Comparison of ENCODE assay signal across 1 cellular context in the genomic region with DNA sequence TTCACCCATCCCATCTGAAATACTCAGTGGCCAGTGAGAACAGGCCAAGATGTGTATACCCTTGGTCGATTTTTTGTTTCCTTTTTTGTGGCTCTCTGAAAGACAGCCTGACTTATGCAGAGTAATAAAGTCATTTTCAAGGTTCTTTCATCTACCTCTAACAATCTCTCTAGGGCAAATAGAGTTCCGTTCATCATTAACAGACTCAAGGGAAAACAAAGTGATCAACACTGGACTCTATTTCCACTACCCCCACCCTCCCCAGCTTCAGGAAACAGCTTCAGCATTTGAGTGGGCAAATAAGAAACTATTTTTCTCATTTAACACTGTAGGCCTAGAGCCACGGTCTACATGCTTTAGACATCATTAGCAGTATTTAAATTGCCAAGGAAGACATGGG.
TF ChIP-seq lines count a peak whose summit lies in the region.

No MANE protein-coding gene starts in this region.

TF ChIP-seq in SK-N-SH treated with all-trans-retinoic acid at 6 μM for 48 hours, 23 proteins besides CTCF, POLR2A, EP300 and RAD21 (continued from another document):
- TF ChIP-seq, protein P1, sequence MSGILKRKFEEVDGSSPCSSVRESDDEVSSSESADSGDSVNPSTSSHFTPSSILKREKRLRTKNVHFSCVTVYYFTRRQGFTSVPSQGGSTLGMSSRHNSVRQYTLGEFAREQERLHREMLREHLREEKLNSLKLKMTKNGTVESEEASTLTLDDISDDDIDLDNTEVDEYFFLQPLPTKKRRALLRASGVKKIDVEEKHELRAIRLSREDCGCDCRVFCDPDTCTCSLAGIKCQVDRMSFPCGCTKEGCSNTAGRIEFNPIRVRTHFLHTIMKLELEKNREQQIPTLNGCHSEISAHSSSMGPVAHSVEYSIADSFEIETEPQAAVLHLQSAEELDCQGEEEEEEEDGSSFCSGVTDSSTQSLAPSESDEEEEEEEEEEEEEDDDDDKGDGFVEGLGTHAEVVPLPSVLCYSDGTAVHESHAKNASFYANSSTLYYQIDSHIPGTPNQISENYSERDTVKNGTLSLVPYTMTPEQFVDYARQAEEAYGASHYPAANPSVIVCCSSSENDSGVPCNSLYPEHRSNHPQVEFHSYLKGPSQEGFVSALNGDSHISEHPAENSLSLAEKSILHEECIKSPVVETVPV (CRISPR knock-in tag; IDR thresholded peaks at IDR 0.05): no peak
- no peak for TF ChIP-seq RARB (CRISPR knock-in tag; IDR thresholded peaks at IDR 0.05)
- no peak for TF ChIP-seq ZNF70 (CRISPR knock-in tag; IDR thresholded peaks at IDR 0.05)
- no peak for TF ChIP-seq ZC3H10 (CRISPR knock-in tag; IDR thresholded peaks at IDR 0.05)
- no peak for TF ChIP-seq ZFP30 (CRISPR knock-in tag; IDR thresholded peaks at IDR 0.05)
- TF ChIP-seq SNAI2 (CRISPR knock-in tag; IDR thresholded peaks at IDR 0.05): no peak
- no peak for TF ChIP-seq ZNF8 (CRISPR knock-in tag; IDR thresholded peaks at IDR 0.05)
- TF ChIP-seq ZFP3 (CRISPR knock-in tag; IDR thresholded peaks at IDR 0.05): no peak
- TF ChIP-seq ARNTL (CRISPR knock-in tag; IDR thresholded peaks at IDR 0.05; ENCODE audit: borderline replicate concordance, low read depth): no peak
- TF ChIP-seq, protein P2, sequence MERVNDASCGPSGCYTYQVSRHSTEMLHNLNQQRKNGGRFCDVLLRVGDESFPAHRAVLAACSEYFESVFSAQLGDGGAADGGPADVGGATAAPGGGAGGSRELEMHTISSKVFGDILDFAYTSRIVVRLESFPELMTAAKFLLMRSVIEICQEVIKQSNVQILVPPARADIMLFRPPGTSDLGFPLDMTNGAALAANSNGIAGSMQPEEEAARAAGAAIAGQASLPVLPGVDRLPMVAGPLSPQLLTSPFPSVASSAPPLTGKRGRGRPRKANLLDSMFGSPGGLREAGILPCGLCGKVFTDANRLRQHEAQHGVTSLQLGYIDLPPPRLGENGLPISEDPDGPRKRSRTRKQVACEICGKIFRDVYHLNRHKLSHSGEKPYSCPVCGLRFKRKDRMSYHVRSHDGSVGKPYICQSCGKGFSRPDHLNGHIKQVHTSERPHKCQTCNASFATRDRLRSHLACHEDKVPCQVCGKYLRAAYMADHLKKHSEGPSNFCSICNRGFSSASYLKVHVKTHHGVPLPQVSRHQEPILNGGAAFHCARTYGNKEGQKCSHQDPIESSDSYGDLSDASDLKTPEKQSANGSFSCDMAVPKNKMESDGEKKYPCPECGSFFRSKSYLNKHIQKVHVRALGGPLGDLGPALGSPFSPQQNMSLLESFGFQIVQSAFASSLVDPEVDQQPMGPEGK (CRISPR knock-in tag; IDR thresholded peaks at IDR 0.05; ENCODE audit: borderline replicate concordance): no peak
- TF ChIP-seq BACH2 (CRISPR knock-in tag; IDR thresholded peaks at IDR 0.05; ENCODE audit: borderline replicate concordance): no peak
- no peak for TF ChIP-seq TOX (CRISPR knock-in tag; IDR thresholded peaks at IDR 0.05; ENCODE audit: borderline replicate concordance)
- TF ChIP-seq PPARA (CRISPR knock-in tag; IDR thresholded peaks at IDR 0.05; ENCODE audit: borderline replicate concordance): no peak
TF ChIP-seq in SK-N-SH treated with all-trans-retinoic acid at 6 μM for 48 hours: peak in this region for 0.
